Comparison of ENCODE assay signal across 14 cellular contexts in the genomic region with DNA sequence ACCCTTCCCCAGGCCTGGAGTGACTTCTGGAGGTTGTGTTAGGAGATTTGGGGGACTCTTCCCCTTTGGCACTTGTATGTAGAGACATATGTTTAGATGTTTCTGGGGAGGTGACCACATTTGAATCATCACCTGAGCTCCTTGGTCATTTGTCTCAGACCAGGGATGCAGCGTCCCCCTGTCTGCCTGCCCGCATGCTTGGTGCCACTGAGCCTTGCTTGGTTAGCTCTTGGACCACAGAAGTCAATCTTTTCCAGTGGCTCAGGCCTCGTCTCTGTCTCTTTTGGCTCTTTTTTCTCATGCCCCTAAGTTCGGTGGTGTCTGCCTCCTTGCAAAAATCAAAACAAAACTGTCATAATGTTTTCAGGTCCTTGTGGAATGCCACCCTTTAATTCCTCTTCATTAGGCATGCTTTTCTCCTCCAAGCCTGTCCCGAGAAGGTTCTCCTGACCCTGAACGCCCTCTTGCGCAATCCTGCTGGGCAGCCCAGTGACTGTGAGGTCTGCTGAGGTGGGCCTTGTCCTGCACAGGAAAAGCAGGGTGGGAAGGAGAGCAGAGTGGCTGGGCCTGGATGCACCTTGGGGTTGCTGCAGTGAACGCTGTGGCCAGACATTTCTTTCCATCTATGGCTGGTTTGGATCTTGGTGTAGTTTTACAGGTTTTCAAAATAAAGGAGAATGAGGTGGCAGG. TPM values are rescaled to one million over a fixed set of nuclear protein-coding genes. Genes with fewer than 3 reads are reported as not detected.
A peak's percentile ranks its signal among the peaks of the same experiment; 100 is the strongest.
DNase-seq lines count a peak whose midpoint lies in the region; ATAC-seq, FAIRE-seq and TF ChIP-seq lines count a peak whose summit lies in the region.
"Had no signal": no experiment of that assay in that cellular context is flagged by ENCODE, and none has a peak within 500 bp of the region (broad histone marks: within the 10 kb centered on the region; RNA-seq: fewer than 3 reads in every experiment).

No MANE protein-coding gene starts in this region.

- H3K79me2 ChIP-seq in hepatocyte, result peaks cover 52% of the 10 kb centered on the region

- WGBS in A549 (ENCODE audit: missing lambda C conversion rate), result 78% methylated on average over 8 of the region's 8 CpGs
- 71 to 75% (median 72%) methylated on average over 8 of the region's 8 CpGs for WGBS in adrenal gland, 4 donors
- WGBS in ovary, 3 donors, result 43 to 61% (median 54%) methylated on average over 8 of the region's 8 CpGs
- 86% methylated on average over 8 of the region's 8 CpGs for WGBS in hepatocyte (ENCODE audit: low lambda C conversion rate, missing lambda C conversion rate)

- H3K9me2 ChIP-seq in hepatocyte (replicated peaks; ENCODE audit: insufficient read depth), result no peaks in the 10 kb centered on the region

- POLR2A ChIA-PET in A549 (lab: Yijun Ruan, JAX), result no interaction called here

- FAIRE-seq in A549 (lab: Jason Lieb, UNC), result no peak

- ATAC-seq in A549 (no peak), HG03520 (IDR thresholded peaks at IDR 0.05; ENCODE audit: unreplicated experiment) (no peak), HG02678 (IDR thresholded peaks at IDR 0.05; ENCODE audit: unreplicated experiment) (no peak)

- TF ChIP-seq POLR2A in A549 (IDR thresholded peaks at IDR 0.05; ENCODE audit: low read length) (no peak), adrenal gland (IDR thresholded peaks at IDR 0.05) (no peak), ovary (IDR thresholded peaks at IDR 0.05) (no peak)

- H3K27me3 ChIP-seq in adrenal gland (no peaks in the 10 kb centered on the region), left ventricle myocardium inferior (ENCODE audit: low read depth) (peaks cover 22% of the 10 kb centered on the region), ovary (no peaks in the 10 kb centered on the region), hepatocyte (no peaks in the 10 kb centered on the region)
- H3K27me3 ChIP-seq: esophagus squamous epithelium had no signal

- DNase-seq in A549 (ENCODE audit: low read depth in 1 of 2, low spot score in 1 of 2), result no peak
- DNase-seq in adrenal gland, result peak in 5 of 7 donors; percentile 40 to 63 (median 47)
- DNase-seq in left ventricle myocardium inferior, result peak; percentile 63
- DNase-seq in ovary, result peak; percentile 72 to 83 (median 81)
- DNase-seq in dedifferentiated amniotic fluid mesenchymal stem cell (ENCODE audit: extremely low spot score), result no peak
- no peak for DNase-seq in hepatocyte (ENCODE audit: low spot score)
- DNase-seq: activated CD4-positive, alpha-beta T cell treated with anti-CD3 and anti-CD28 coated beads for 1 hour; cortex of kidney; esophagus squamous epithelium; midbrain; NCI-H82 had no signal

- no peaks in the 10 kb centered on the region for H4K20me1 ChIP-seq in hepatocyte (ENCODE audit: insufficient read depth, poor library complexity, severe bottlenecking)

- intact Hi-C loops in adrenal gland (cut with DNase I) (no loop called here), left ventricle myocardium inferior (cut with micrococcal nuclease) (no loop called here), ovary (cut with DNase I) (no loop called here)

- no peak for TF ChIP-seq CTCF in A549 (IDR thresholded peaks at IDR 0.05)
- TF ChIP-seq CTCF in adrenal gland (IDR thresholded peaks at IDR 0.05), result no peak
- TF ChIP-seq CTCF in left ventricle myocardium inferior (IDR thresholded peaks at IDR 0.05; ENCODE audit: borderline replicate concordance), result no peak
- no peak for TF ChIP-seq CTCF in ovary (IDR thresholded peaks at IDR 0.05)
- TF ChIP-seq CTCF in hepatocyte (IDR thresholded peaks at IDR 0.05; ENCODE audit: poor library complexity), result no peak

- TF ChIP-seq EP300 in A549 (IDR thresholded peaks at IDR 0.05) (no peak), ovary (IDR thresholded peaks at IDR 0.05) (no peak)

- TF ChIP-seq RAD21 in A549 (conservative IDR thresholded peaks at IDR 0.05 in 1 of 2, IDR thresholded peaks at IDR 0.05 in 1 of 2), result no peak

- H3K9me3 ChIP-seq in A549 (no peaks in the 10 kb centered on the region), adrenal gland (replicated peaks in 1 of 3) (no peaks in the 10 kb centered on the region), left ventricle myocardium inferior (replicated peaks) (no peaks in the 10 kb centered on the region), ovary (no peaks in the 10 kb centered on the region), hepatocyte (ENCODE audit: low read depth) (no peaks in the 10 kb centered on the region)
- H3K9me3 ChIP-seq: esophagus squamous epithelium had no signal

- no peak overlapping the region for H3K4me3 ChIP-seq in A549
- no peak overlapping the region for H3K4me3 ChIP-seq in adrenal gland
- no peak overlapping the region for H3K4me3 ChIP-seq in left ventricle myocardium inferior
- no peak overlapping the region for H3K4me3 ChIP-seq in ovary
- no peak overlapping the region for H3K4me3 ChIP-seq in hepatocyte
- H3K4me3 ChIP-seq: esophagus squamous epithelium had no signal

- H3K4me2 ChIP-seq in A549 (0 out of 3 replicates have a peak overlapping the region, but pooled peaks have one; percentile 4), hepatocyte (no peak overlapping the region)

- no peak overlapping the region for H2AFZ ChIP-seq in hepatocyte

- CTCF ChIA-PET in A549 (lab: Yijun Ruan, JAX), result interaction anchor here (1.0 to 1.6 kb wide), 2 partner anchors 80 to 311 kb away, joined by 3 to 5 read pairs; no protein-coding TSS in a partner anchor

- peak overlapping the region in 1 of 2 experiments; percentile 53; a peak in 2 of 6 replicates for H3K27ac ChIP-seq in A549
- peak overlapping the region in 1 of 5 donors; percentile 38 for H3K27ac ChIP-seq in adrenal gland
- no peak overlapping the region for H3K27ac ChIP-seq in left ventricle myocardium inferior (replicated peaks)
- peak overlapping the region in 1 of 2 donors; percentile 89 for H3K27ac ChIP-seq in ovary
- H3K27ac ChIP-seq in hepatocyte, result no peak overlapping the region
- H3K27ac ChIP-seq: esophagus squamous epithelium had no signal

- peaks cover 79% of the 10 kb centered on the region for H3K4me1 ChIP-seq in A549
- peaks cover 0 to 29% of the 10 kb centered on the region in 2 donors for H3K4me1 ChIP-seq in adrenal gland (replicated peaks in 1 of 2)
- H3K4me1 ChIP-seq in left ventricle myocardium inferior, result peaks cover 50% of the 10 kb centered on the region
- peaks cover 68% of the 10 kb centered on the region for H3K4me1 ChIP-seq in ovary (ENCODE audit: insufficient read depth)
- peaks cover 46% of the 10 kb centered on the region for H3K4me1 ChIP-seq in hepatocyte (ENCODE audit: insufficient read depth)

- H3K36me3 ChIP-seq in adrenal gland (replicated peaks in 1 of 2) (no peaks in the 10 kb centered on the region), left ventricle myocardium inferior (no peaks in the 10 kb centered on the region), ovary (no peaks in the 10 kb centered on the region), hepatocyte (replicated peaks; ENCODE audit: insufficient read depth, low read depth) (no peaks in the 10 kb centered on the region)
- H3K36me3 ChIP-seq: esophagus squamous epithelium had no signal

TF ChIP-seq in A549, 52 proteins besides CTCF, POLR2A, EP300 and RAD21:
- TF ChIP-seq CEBPB (IDR thresholded peaks at IDR 0.05) (peak; percentile 89 to 98), ZFP36 (IDR thresholded peaks at IDR 0.05; ENCODE audit: borderline replicate concordance, partially characterized antibody) (no peak)

RNA-seq across cellular contexts. Expression of a gene that starts 24.9 kb away (rescaled TPM):
- 5.6 and 7.5 TPM in 2 replicates for polyA plus RNA-seq in A549 (2011; rRNA removed)
- polyA plus RNA-seq in A549 (2012; cell fraction: cytosol; rRNA removed), result 15.5 and 20.2 TPM in 2 replicates
- polyA plus RNA-seq in A549 (2012; cell fraction: nucleus; rRNA removed), result 41.4 and 61.7 TPM in 2 replicates
- polyA plus RNA-seq in A549 (2017; fragmentation: RNase III; extraction: RNeasy Plus Mini Kit Qiagen cat#74134 plus additional on column Dnase treatment), result 10.3 to 12.5 TPM (median 10.4 TPM) in 3 replicates
- polyA minus RNA-seq in A549 (2011; rRNA and poly(A)+ RNA removed), result 5.7 and 9.4 TPM in 2 replicates
- 1 to 10 TPM; 1.6 to 4.5 (median 2.7) TPM for total RNA-seq in adrenal gland
- 1 to 10 TPM in 2 of 3 donors, under 1 TPM in 1; 0.51 to 2.7 (median 1.7) TPM for polyA plus RNA-seq in adrenal gland
- 2.4 TPM for total RNA-seq in left ventricle myocardium inferior
- total RNA-seq in ovary, result 10 to 100 TPM in 6 of 7 donors, 1 to 10 TPM in 1; 6.9 to 53.0 (median 38.9) TPM
- polyA plus RNA-seq in ovary, result 10 to 100 TPM in 1 of 2 donors, 1 to 10 TPM in 1; 5.9 to 18.5 TPM
- 3.8 and 5.8 TPM in 2 replicates for total RNA-seq in hepatocyte
- 5.3 and 6.2 TPM in 2 replicates for polyA plus RNA-seq in hepatocyte
- total RNA-seq: G401 had no signal

Comparison
In these comparisons a context has a peak if more than half of its experiments do, and no peak if none do; other contexts are left out.
1. DNase-seq: peak in adrenal gland (5 of 7), left ventricle myocardium inferior (single experiment) and ovary (5 of 5); none in A549 (0 of 2), dedifferentiated amniotic fluid mesenchymal stem cell (single experiment) and hepatocyte (single experiment).